ENCODE assay signal across 1 cellular context in the genomic region with DNA sequence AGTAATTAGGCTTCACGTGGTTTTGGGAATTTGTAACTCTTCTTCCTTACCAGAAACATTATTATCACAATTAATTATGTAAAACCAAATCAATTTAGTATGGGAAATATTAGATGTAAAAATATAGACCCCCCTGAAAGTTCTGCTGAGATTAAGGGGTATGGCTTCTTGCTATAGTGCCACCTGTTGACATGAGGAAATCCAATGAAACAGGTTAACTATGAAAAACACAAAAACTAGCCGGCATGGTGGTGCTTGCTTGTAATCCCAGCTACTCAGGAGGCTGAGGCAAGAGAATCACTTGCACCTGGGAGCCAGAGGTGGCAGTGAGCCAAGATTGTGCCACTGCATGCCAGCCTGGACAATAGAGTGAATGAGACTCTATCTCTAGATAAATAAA.
TF ChIP-seq lines count a peak whose summit lies in the region.

No MANE protein-coding gene starts in this region.

TF ChIP-seq in HEK293, 187 proteins besides CTCF, POLR2A, EP300 and RAD21:
- TF ChIP-seq SCRT2 (tag by site-specific recombination; IDR thresholded peaks at IDR 0.05) (peak; percentile 91), ZNF776 (tag by site-specific recombination; IDR thresholded peaks at IDR 0.05; ENCODE audit: borderline replicate concordance) (no peak), GLIS2 (tag by site-specific recombination; IDR thresholded peaks at IDR 0.05) (no peak), ZNF501 (tag by site-specific recombination; IDR thresholded peaks at IDR 0.05) (no peak), ZNF626 (tag by site-specific recombination; IDR thresholded peaks at IDR 0.05) (no peak), ZNF791 (tag by site-specific recombination; IDR thresholded peaks at IDR 0.05) (no peak), ZNF513 (tag by site-specific recombination; IDR thresholded peaks at IDR 0.05) (no peak), SCRT1 (tag by site-specific recombination; IDR thresholded peaks at IDR 0.05; ENCODE audit: borderline replicate concordance) (peak; percentile 60; the same call in 1 of the 2 replicates), ZNF174 (tag by site-specific recombination; IDR thresholded peaks at IDR 0.05) (no peak), KLF8 (tag by site-specific recombination; IDR thresholded peaks at IDR 0.05) (no peak), ZNF133 (tag by site-specific recombination; IDR thresholded peaks at IDR 0.05) (no peak)
- TF ChIP-seq, protein P1, sequence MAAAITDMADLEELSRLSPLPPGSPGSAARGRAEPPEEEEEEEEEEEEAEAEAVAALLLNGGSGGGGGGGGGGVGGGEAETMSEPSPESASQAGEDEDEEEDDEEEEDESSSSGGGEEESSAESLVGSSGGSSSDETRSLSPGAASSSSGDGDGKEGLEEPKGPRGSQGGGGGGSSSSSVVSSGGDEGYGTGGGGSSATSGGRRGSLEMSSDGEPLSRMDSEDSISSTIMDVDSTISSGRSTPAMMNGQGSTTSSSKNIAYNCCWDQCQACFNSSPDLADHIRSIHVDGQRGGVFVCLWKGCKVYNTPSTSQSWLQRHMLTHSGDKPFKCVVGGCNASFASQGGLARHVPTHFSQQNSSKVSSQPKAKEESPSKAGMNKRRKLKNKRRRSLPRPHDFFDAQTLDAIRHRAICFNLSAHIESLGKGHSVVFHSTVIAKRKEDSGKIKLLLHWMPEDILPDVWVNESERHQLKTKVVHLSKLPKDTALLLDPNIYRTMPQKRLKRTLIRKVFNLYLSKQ (tag by site-specific recombination; IDR thresholded peaks at IDR 0.05; ENCODE audit: borderline replicate concordance), result no peak
